8 cellular contexts compared by ENCODE assay signal in genomic region chr6:167056370-167056769, GRCh38. TPM values are rescaled to one million over a fixed set of nuclear protein-coding genes. Genes with fewer than 3 reads are reported as not detected.
DNase-seq lines count a peak whose midpoint lies in the region; ATAC-seq and FAIRE-seq lines count a peak whose summit lies in the region.

No MANE protein-coding gene starts in this region.

- DNase-seq in Ammon's horn (ENCODE audit: low spot score) (peak; percentile 71), GM19239 (ENCODE audit: insufficient read length, low spot score) (peak; percentile 36), NCI-H69 (lab: John Stamatoyannopoulos, UW) (no peak), cerebellum (ENCODE audit: low spot score) (no peak), NCI-H524 treated with DMSO at 0.1 percent for 48 hours (lab: John Stamatoyannopoulos, UW) (no peak), cerebellar nuclear complex (lab: John Stamatoyannopoulos, UW) (no peak)
- DNase-seq in activated gamma-delta T cell treated with anti-CD3 and anti-CD28 coated beads, Interleukin-2, amount 50 U/mL, for 16 hours (ENCODE audit: low read depth) = peak; percentile 8

- FAIRE-seq in GM19239 (lab: Jason Lieb, UNC) = peak; percentile 94

- ATAC-seq in HG03280 (IDR thresholded peaks at IDR 0.05; ENCODE audit: unreplicated experiment) = peak; percentile 93

RNA-seq across cellular contexts. Expression of gene CEP43, which starts 57.2 kb away (rescaled TPM):
- total RNA-seq in cerebellum = 36.0 TPM

Comparison
In these comparisons a context has a peak if more than half of its experiments do, and no peak if none do; other contexts are left out.
1. DNase-seq: peak in Ammon's horn (single experiment), GM19239 (single experiment) and activated gamma-delta T cell treated with anti-CD3 and anti-CD28 coated beads, Interleukin-2, amount 50 U/mL, for 16 hours (single experiment); none in NCI-H69 (single experiment), cerebellum (single experiment), NCI-H524 treated with DMSO at 0.1 percent for 48 hours (single experiment) and cerebellar nuclear complex (0 of 2).